Comparison of ENCODE assay signal across 8 cellular contexts in genomic region chr1:209652873-209653401, GRCh38.
DNase-seq lines count a peak whose midpoint lies in the region; ATAC-seq and TF ChIP-seq lines count a peak whose summit lies in the region.

No MANE protein-coding gene starts in this region.

- TF ChIP-seq POLR2A in GM18505 (IDR thresholded peaks at IDR 0.05; ENCODE audit: borderline replicate concordance, extremely low read depth, insufficient read depth, insufficient read length), result no peak

- DNase-seq in NCI-H2107 treated with DMSO at 0.1 percent for 48 hours (lab: John Stamatoyannopoulos, UW; ENCODE audit: unreplicated experiment) (peak; percentile 92), glomerular visceral epithelial cell (ENCODE audit: extremely low spot score) (peak; percentile 96), putamen (ENCODE audit: low spot score) (peak; percentile 89)
- DNase-seq in activated CD8-positive, alpha-beta memory T cell treated with anti-CD3 and anti-CD28 coated beads for 48 hours (ENCODE audit: low read depth in 2 of 3, low spot score in 2 of 3), result peak in 2 of 3 experiments; percentile 27
- no peak for DNase-seq in effector CD8-positive, alpha-beta T cell (lab: John Stamatoyannopoulos, UW)

- ATAC-seq in GM19025 (IDR thresholded peaks at IDR 0.05; ENCODE audit: low read depth, unreplicated experiment) (peak; percentile 27), HG03135 (IDR thresholded peaks at IDR 0.05; ENCODE audit: unreplicated experiment) (no peak), GM18505 (IDR thresholded peaks at IDR 0.05; ENCODE audit: unreplicated experiment) (no peak)
